ENCODE assay signal across 14 cellular contexts in the genomic region with DNA sequence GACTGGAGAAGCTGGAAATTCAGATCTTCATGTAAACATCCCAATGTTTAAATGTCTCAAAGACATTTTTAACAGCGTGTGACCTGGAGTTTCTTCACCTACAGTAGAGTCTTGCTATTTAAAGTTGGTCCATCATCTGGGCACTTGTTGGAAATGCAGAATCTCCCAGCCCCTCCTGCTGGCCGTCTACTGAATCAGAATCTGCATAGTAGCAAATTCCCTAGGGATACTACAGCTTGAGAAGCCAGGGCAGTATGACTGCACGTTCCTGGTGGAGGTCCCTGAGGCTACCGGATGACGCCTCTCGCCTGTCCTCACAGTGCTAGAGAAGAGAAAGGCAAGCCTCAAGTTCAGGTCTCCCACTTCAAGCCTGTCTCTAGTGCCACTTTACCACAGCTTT. TPM values are rescaled to one million over a fixed set of nuclear protein-coding genes. Genes with fewer than 3 reads are reported as not detected.
DNase-seq lines count a peak whose midpoint lies in the region; ATAC-seq and TF ChIP-seq lines count a peak whose summit lies in the region.
"Had no signal": no experiment of that assay in that cellular context is flagged by ENCODE, and none has a peak within 500 bp of the region (broad histone marks: within the 10 kb centered on the region; RNA-seq: fewer than 3 reads in every experiment).

No MANE protein-coding gene starts in this region.

- POLR2A ChIA-PET in MCF 10A (lab: Yijun Ruan, JAX): interaction anchor here (1.2 to 1.6 kb wide), 2 partner anchors 15 to 17 kb away, joined by 4 read pairs; no protein-coding TSS in a partner anchor
- POLR2A ChIA-PET in Panc1 (lab: Charles Lee): no interaction called here

- H3K4me1 Mint-ChIP-seq in MCF 10A (ENCODE audit: insufficient read depth, unreplicated experiment): no peaks in the 10 kb centered on the region
- H3K4me1 Mint-ChIP-seq in activated T-helper 2 cell treated with anti-CD3 and anti-CD28 coated beads, Interferon-gamma antibody, Interleukin-2, Interleukin-4, amounts not matched to agents 10 μg/mL and 5 μg/mL and 100 μg/mL, durations not matched to agents 14 hours and 24 hours and 36 hours (ENCODE audit: low read depth): peaks cover under 1% of the 10 kb centered on the region

- 73% methylated on average over 5 of the region's 6 CpGs for WGBS in esophagus muscularis mucosa

- H3K27me3 ChIP-seq in breast epithelium: no peaks in the 10 kb centered on the region
- no peaks in the 10 kb centered on the region for H3K27me3 ChIP-seq in Panc1 (ENCODE audit: control insufficient read depth, insufficient read depth, low read length)
- H3K27me3 ChIP-seq in esophagus muscularis mucosa: peaks cover 0 to 5% (median 0%) of the 10 kb centered on the region in 4 donors

- CTCF ChIA-PET in MCF 10A (lab: Yijun Ruan, JAX): interaction anchor here (0.9 to 13.0 kb wide), 12 partner anchors 9 to 397 kb away, joined by 3 to 351 read pairs (median 4); no protein-coding TSS in a partner anchor
- CTCF ChIA-PET in Panc1 (lab: Charles Lee): interaction anchor here (1.0 kb wide), 1 partner anchor 178 kb away, joined by 3 read pairs; no protein-coding TSS in a partner anchor

- in situ Hi-C loops in Panc1 (cut with HindIII; ENCODE audit: low pct_unique_long_range_greater_than_20kb, low sequenced_read_pairs): no loop called here

- TF ChIP-seq EP300 in esophagus muscularis mucosa (IDR thresholded peaks at IDR 0.05): no peak

- TF ChIP-seq POLR2A in breast epithelium (IDR thresholded peaks at IDR 0.05): no peak
- no peak for TF ChIP-seq POLR2A in esophagus muscularis mucosa (IDR thresholded peaks at IDR 0.05; ENCODE audit: low read depth)

- no peak overlapping the region for H3K27ac ChIP-seq in breast epithelium
- no peak overlapping the region for H3K27ac ChIP-seq in Panc1 (ENCODE audit: low read length)
- no peak overlapping the region for H3K27ac ChIP-seq in esophagus muscularis mucosa (replicated peaks in 1 of 4)

- H3K9me3 ChIP-seq in breast epithelium: no peaks in the 10 kb centered on the region
- H3K9me3 ChIP-seq in Panc1 (ENCODE audit: control insufficient read depth, insufficient read depth, low read depth, low read length): no peaks in the 10 kb centered on the region
- no peaks in the 10 kb centered on the region for H3K9me3 ChIP-seq in esophagus muscularis mucosa

- ATAC-seq in Panc1: peak; percentile 74; the same call in 1 of the 2 replicates

- BruUV-seq in MCF 10A (replicated peaks; lab: Mats Ljungman, UMichigan) (no TSS peak), Panc1 (replicated peaks; lab: Mats Ljungman, UMichigan) (no TSS peak)

- peaks cover 25% of the 10 kb centered on the region for H3K36me3 Mint-ChIP-seq in MCF 10A (ENCODE audit: insufficient read depth, unreplicated experiment)
- peaks cover 14% of the 10 kb centered on the region for H3K36me3 Mint-ChIP-seq in activated T-helper 2 cell treated with anti-CD3 and anti-CD28 coated beads, Interferon-gamma antibody, Interleukin-2, Interleukin-4, amounts not matched to agents 10 μg/mL and 5 μg/mL and 100 μg/mL, durations not matched to agents 14 hours and 24 hours and 36 hours (ENCODE audit: low read depth)

- H3K4me3 ChIP-seq in breast epithelium (no peak overlapping the region), Panc1 (ENCODE audit: low read depth in 2 of 2, low read length in 2 of 2) (no peak overlapping the region), fibroblast of mammary gland (ENCODE audit: control insufficient read depth, low read depth, low read length) (no peak overlapping the region), skeletal muscle cell (ENCODE audit: low read depth, low read length) (no peak overlapping the region), esophagus muscularis mucosa (no peak overlapping the region)

- H3K27me3 Mint-ChIP-seq in MCF 10A (ENCODE audit: insufficient read depth, unreplicated experiment): no peaks in the 10 kb centered on the region
- peaks cover 10% of the 10 kb centered on the region for H3K27me3 Mint-ChIP-seq in activated T-helper 2 cell treated with anti-CD3 and anti-CD28 coated beads, Interferon-gamma antibody, Interleukin-2, Interleukin-4, amounts not matched to agents 10 μg/mL and 5 μg/mL and 100 μg/mL, durations not matched to agents 14 hours and 24 hours and 36 hours (ENCODE audit: low read depth)

- H3K4me1 ChIP-seq in breast epithelium (no peaks in the 10 kb centered on the region), Panc1 (ENCODE audit: control insufficient read depth, insufficient read depth, low read length) (no peaks in the 10 kb centered on the region), esophagus muscularis mucosa (peaks cover 0 to 13% (median 7%) of the 10 kb centered on the region in 4 donors)

- H3K9me3 Mint-ChIP-seq in MCF 10A (ENCODE audit: unreplicated experiment): no peaks in the 10 kb centered on the region
- no peaks in the 10 kb centered on the region for H3K9me3 Mint-ChIP-seq in activated T-helper 2 cell treated with anti-CD3 and anti-CD28 coated beads, Interferon-gamma antibody, Interleukin-2, Interleukin-4, amounts not matched to agents 10 μg/mL and 5 μg/mL and 100 μg/mL, durations not matched to agents 14 hours and 24 hours and 36 hours

- H3K36me3 ChIP-seq in breast epithelium (no peaks in the 10 kb centered on the region), Panc1 (ENCODE audit: control insufficient read depth, insufficient read depth, low read length) (no peaks in the 10 kb centered on the region), esophagus muscularis mucosa (peaks cover 11 to 42% (median 28%) of the 10 kb centered on the region in 4 donors)

- DNase-seq in MCF 10A (ENCODE audit: unreplicated experiment): peak; percentile 43
- no peak for DNase-seq in breast epithelium (ENCODE audit: low spot score in 2 of 2)
- no peak for DNase-seq in Panc1 (ENCODE audit: low read depth, low spot score)
- DNase-seq in fibroblast of mammary gland (ENCODE audit: low read depth): peak; percentile 61
- DNase-seq in skeletal muscle cell (ENCODE audit: low read depth): peak; percentile 41
- DNase-seq in stimulated activated CD8-positive, alpha-beta memory T cell treated with anti-CD3 and anti-CD28 coated beads, Interleukin-4, amount 100 ng/mL, for 48 hours: no peak
- DNase-seq in activated T-helper 2 cell treated with anti-CD3 and anti-CD28 coated beads, Interferon-gamma antibody, Interleukin-2, Interleukin-4, amounts not matched to agents 10 μg/mL and 5 μg/mL and 100 μg/mL, durations not matched to agents 14 hours and 24 hours and 36 hours (ENCODE audit: low spot score): no peak
- DNase-seq in esophagus muscularis mucosa (ENCODE audit: extremely low spot score): no peak
- DNase-seq: amygdala; MM.1S; stimulated activated CD4-positive, alpha-beta T cell treated with anti-CD3 and anti-CD28 coated beads, Interleukin-1b, Interleukin-23, amount 100 ng/mL, for 48 hours; stimulated activated naive CD4-positive, alpha-beta T cell treated with Interleukin-2 at 50 U/mL for 16 hours had no signal

- H3K27ac Mint-ChIP-seq in MCF 10A (ENCODE audit: low read depth, unreplicated experiment): no peak overlapping the region
- no peak overlapping the region for H3K27ac Mint-ChIP-seq in activated T-helper 2 cell treated with anti-CD3 and anti-CD28 coated beads, Interferon-gamma antibody, Interleukin-2, Interleukin-4, amounts not matched to agents 10 μg/mL and 5 μg/mL and 100 μg/mL, durations not matched to agents 14 hours and 24 hours and 36 hours

- TF ChIP-seq CTCF in MCF 10A (IDR thresholded peaks at IDR 0.05; ENCODE audit: unreplicated experiment) (peak; percentile 13), breast epithelium (IDR thresholded peaks at IDR 0.05) (no peak), Panc1 (IDR thresholded peaks at IDR 0.05) (peak; percentile 43), fibroblast of mammary gland (conservative IDR thresholded peaks at IDR 0.05; ENCODE audit: control insufficient read depth, insufficient read depth, low read depth, low read length) (peak; percentile 28), esophagus muscularis mucosa (IDR thresholded peaks at IDR 0.05) (no peak)

- no peak overlapping the region for H3K4me3 Mint-ChIP-seq in MCF 10A (ENCODE audit: unreplicated experiment)
- H3K4me3 Mint-ChIP-seq in activated T-helper 2 cell treated with anti-CD3 and anti-CD28 coated beads, Interferon-gamma antibody, Interleukin-2, Interleukin-4, amounts not matched to agents 10 μg/mL and 5 μg/mL and 100 μg/mL, durations not matched to agents 14 hours and 24 hours and 36 hours (ENCODE audit: low read depth): no peak overlapping the region

- intact Hi-C loops in MCF 10A (cut with micrococcal nuclease) (no loop called here), breast epithelium (cut with DNase I; ENCODE audit: low total_unique reads) (no loop called here), Panc1 (cut with micrococcal nuclease; ENCODE audit: unreplicated experiment) (no loop called here), esophagus muscularis mucosa (cut with DNase I) (no loop called here)
- intact Hi-C loops in activated T-helper 2 cell treated with anti-CD3 and anti-CD28 coated beads, Interferon-gamma antibody, Interleukin-2, Interleukin-4, amounts not matched to agents 10 μg/mL and 5 μg/mL and 100 μg/mL, durations not matched to agents 14 hours and 24 hours and 36 hours (cut with micrococcal nuclease): no loop called here

RNA-seq across cellular contexts. Expression of gene SAP30L, which starts 15.7 kb away (rescaled TPM):
- total RNA-seq in MCF 10A (2022): 45.9 and 50.5 TPM in 2 replicates
- total RNA-seq in breast epithelium: 10 to 100 TPM; 29.7 to 54.4 (median 43.7) TPM
- 54.6 TPM for total RNA-seq in Panc1 (2021; ENCODE audit: unreplicated experiment)
- 38.5 TPM for polyA plus RNA-seq in Panc1 (2012; ENCODE audit: insufficient read length)
- 35.9 and 36.0 TPM in 2 replicates for total RNA-seq in activated T-helper 2 cell treated with anti-CD3 and anti-CD28 coated beads, Interferon-gamma antibody, Interleukin-2, Interleukin-4, amounts not matched to agents 10 μg/mL and 5 μg/mL and 100 μg/mL, durations not matched to agents 14 hours and 24 hours and 36 hours
- 10 to 100 TPM; 34.9 to 54.9 (median 46.2) TPM for total RNA-seq in esophagus muscularis mucosa

RNA-seq across cellular contexts. Expression of gene HAND1, which starts 16.5 kb away (rescaled TPM):
- total RNA-seq in MCF 10A (2022) (not detected in 2 replicates), breast epithelium (under 1 TPM in 2 of 3 donors, not detected in 1; 0.16 to 0.59 TPM), Panc1 (2021; ENCODE audit: unreplicated experiment) (0.10 TPM), esophagus muscularis mucosa (not detected)
- not detected for polyA plus RNA-seq in Panc1 (2012; ENCODE audit: insufficient read length)
- total RNA-seq in activated T-helper 2 cell treated with anti-CD3 and anti-CD28 coated beads, Interferon-gamma antibody, Interleukin-2, Interleukin-4, amounts not matched to agents 10 μg/mL and 5 μg/mL and 100 μg/mL, durations not matched to agents 14 hours and 24 hours and 36 hours: not detected in 2 replicates
- total RNA-seq: endothelial cell of umbilical vein; T-helper 2 cell treated with Interferon-gamma antibody and Interleukin-4, amounts not matched to agents 100 ng/mL and 5 ng/mL, for 36 hours had no signal
- polyA plus RNA-seq: endothelial cell of umbilical vein had no signal

Comparison
In these comparisons a context has a peak if more than half of its experiments do, and no peak if none do; other contexts are left out.
1. DNase-seq: peak in MCF 10A (single experiment), fibroblast of mammary gland (single experiment) and skeletal muscle cell (single experiment); none in breast epithelium (0 of 2), Panc1 (single experiment), stimulated activated CD8-positive, alpha-beta memory T cell treated with anti-CD3 and anti-CD28 coated beads, Interleukin-4, amount 100 ng/mL, for 48 hours (single experiment), activated T-helper 2 cell treated with anti-CD3 and anti-CD28 coated beads, Interferon-gamma antibody, Interleukin-2, Interleukin-4, amounts not matched to agents 10 μg/mL and 5 μg/mL and 100 μg/mL, durations not matched to agents 14 hours and 24 hours and 36 hours (single experiment) and esophagus muscularis mucosa (single experiment).
2. CTCF ChIP-seq: peak in MCF 10A (single experiment), Panc1 (single experiment) and fibroblast of mammary gland (single experiment); none in breast epithelium (0 of 3) and esophagus muscularis mucosa (0 of 3).